In the genomic region with DNA sequence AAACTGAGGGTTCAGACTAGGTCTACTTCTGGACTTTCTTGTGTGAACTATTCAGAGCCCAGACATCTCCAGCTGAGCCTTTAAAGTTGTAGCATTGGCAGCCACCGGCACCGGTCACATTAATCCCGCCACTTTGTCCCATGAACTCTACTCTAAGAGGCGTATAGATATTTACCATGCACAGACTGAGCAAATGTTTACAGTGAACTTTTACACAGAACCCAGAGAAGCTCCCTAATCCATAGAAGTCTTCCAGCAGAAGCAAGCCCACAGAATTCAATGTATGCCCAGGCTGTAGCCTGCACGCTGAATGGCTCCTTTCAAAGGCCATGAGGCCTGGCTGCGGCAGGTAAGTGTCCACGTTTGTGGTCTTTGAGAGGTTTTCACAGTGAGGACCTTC, we compare ENCODE assay signal across 20 cellular contexts.
"Had no signal": no experiment of that assay in that cellular context is flagged by ENCODE, and none has a peak within 500 bp of the region (broad histone marks: within the 10 kb centered on the region; RNA-seq: fewer than 3 reads in every experiment).

No MANE protein-coding gene starts in this region.

- H3K36me3 Mint-ChIP-seq: natural killer cell treated with Interleukin-12 subunit alpha and Interleukin-12 subunit beta and Interleukin-15 and Interleukin-18, amount 100 ng/mL, for 72 hours had no signal

- H3K27ac ChIP-seq: dorsolateral prefrontal cortex, heart left ventricle, ovary, right atrium auricular region, suprapubic skin, thyroid gland, upper lobe of left lung, vagina had no signal

- H3K4me3 ChIP-seq: dorsolateral prefrontal cortex, heart left ventricle, ovary, right atrium auricular region, suprapubic skin, thyroid gland, upper lobe of left lung, vagina had no signal

- DNase-seq: cortex of kidney; dorsolateral prefrontal cortex; effector CD8-positive, alpha-beta T cell; heart left ventricle; mammary epithelial cell; midbrain; ovary; small intestine; stimulated activated CD4-positive, alpha-beta T cell treated with anti-CD3 and anti-CD28 coated beads, Interleukin-2, amount 100 ng/mL, for 48 hours; stimulated activated naive CD4-positive, alpha-beta T cell treated with Interleukin-2 at 50 U/mL for 16 hours; thyroid gland; upper lobe of left lung had no signal

- H3K36me3 ChIP-seq: heart left ventricle, ovary, right atrium auricular region, suprapubic skin, thyroid gland, upper lobe of left lung, vagina had no signal

- H3K9me3 Mint-ChIP-seq: natural killer cell treated with Interleukin-12 subunit alpha and Interleukin-12 subunit beta and Interleukin-15 and Interleukin-18, amount 100 ng/mL, for 72 hours had no signal

- FAIRE-seq: endometrium, frontal cortex, small intestine had no signal

- H3K4me1 ChIP-seq: heart left ventricle, right atrium auricular region, suprapubic skin, thyroid gland, upper lobe of left lung, vagina had no signal

- H3K27ac Mint-ChIP-seq: natural killer cell treated with Interleukin-12 subunit alpha and Interleukin-12 subunit beta and Interleukin-15 and Interleukin-18, amount 100 ng/mL, for 72 hours had no signal

- H3K4me3 Mint-ChIP-seq: natural killer cell treated with Interleukin-12 subunit alpha and Interleukin-12 subunit beta and Interleukin-15 and Interleukin-18, amount 100 ng/mL, for 72 hours had no signal

- H3K27me3 ChIP-seq: dorsolateral prefrontal cortex, heart left ventricle, ovary, right atrium auricular region, suprapubic skin, thyroid gland, upper lobe of left lung, vagina had no signal

- H3K9me3 ChIP-seq: heart left ventricle, ovary, right atrium auricular region, suprapubic skin, thyroid gland, upper lobe of left lung, vagina had no signal

- ATAC-seq: esophagus mucosa; heart left ventricle; left lobe of liver; natural killer cell treated with Interleukin-12 subunit alpha and Interleukin-12 subunit beta and Interleukin-15 and Interleukin-18, amount 100 ng/mL, for 72 hours had no signal
